In the genomic region with DNA sequence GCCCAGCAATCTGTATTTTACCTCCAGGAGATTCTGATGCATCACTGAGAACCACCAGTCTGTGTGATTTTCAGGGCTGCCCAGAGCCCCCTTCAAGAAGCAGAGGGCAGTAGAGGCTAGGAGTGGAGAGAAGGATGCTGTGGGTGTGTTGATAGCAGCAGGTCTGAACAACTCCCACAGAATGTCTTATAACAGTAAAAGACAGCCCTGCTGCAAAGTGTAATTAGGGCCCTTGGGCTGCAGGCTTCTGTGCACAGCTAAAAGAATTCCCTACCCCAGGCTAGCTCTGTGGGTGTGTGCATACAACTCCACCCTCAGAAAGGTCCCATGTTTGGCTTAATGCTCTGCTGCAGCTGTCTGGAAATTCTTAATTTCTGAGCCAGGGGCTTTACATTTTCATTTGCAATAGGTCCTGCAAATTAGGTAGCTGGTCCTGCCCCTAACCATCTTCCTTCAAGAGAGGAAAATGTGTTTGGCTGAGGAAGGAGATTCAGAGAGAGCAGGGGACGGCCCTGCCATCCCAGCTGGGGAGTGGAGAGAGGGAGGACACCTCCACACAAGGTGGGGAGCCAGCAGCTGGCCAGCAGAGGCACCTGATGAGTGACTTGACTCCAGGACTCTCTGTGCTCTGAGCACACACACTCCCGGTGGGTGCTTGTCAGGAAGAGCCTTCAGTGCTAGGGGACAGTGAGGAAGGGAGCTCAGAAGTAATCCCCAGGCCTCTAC, we compare ENCODE assay signal across 11 cellular contexts. TPM values are rescaled to one million over a fixed set of nuclear protein-coding genes. Genes with fewer than 3 reads are reported as not detected.
DNase-seq lines count a peak whose midpoint lies in the region; TF ChIP-seq lines count a peak whose summit lies in the region.
"Had no signal": no experiment of that assay in that cellular context is flagged by ENCODE, and none has a peak within 500 bp of the region (broad histone marks: within the 10 kb centered on the region; RNA-seq: fewer than 3 reads in every experiment).

No MANE protein-coding gene starts in this region.

- peaks cover 49% of the 10 kb centered on the region for H3K4me1 Mint-ChIP-seq in osteocyte (ENCODE audit: unreplicated experiment)

- H3K9me3 Mint-ChIP-seq in osteocyte (ENCODE audit: unreplicated experiment) = no peaks in the 10 kb centered on the region
- H3K9me3 Mint-ChIP-seq: activated T-cell treated with anti-CD3 and anti-CD28 coated beads, Interleukin-2, amount 50 U/mL, for 4 hours had no signal

- peak; percentile 51 for DNase-seq in EH (ENCODE audit: low read depth)
- peak; percentile 12 for DNase-seq in NCI-H2227 treated with DMSO at 0.1 percent for 48 hours (lab: John Stamatoyannopoulos, UW)
- peak; percentile 42 for DNase-seq in ecto neural progenitor cell (ENCODE audit: low spot score)
- DNase-seq in osteocyte (ENCODE audit: extremely low spot score, unreplicated experiment) = peak; percentile 64
- DNase-seq in T-helper 9 cell = no peak
- no peak for DNase-seq in T1000 (lab: John Stamatoyannopoulos, UW)
- DNase-seq in NCI-H82 treated with DMSO at 0.1 percent for 48 hours (lab: John Stamatoyannopoulos, UW; ENCODE audit: unreplicated experiment) = no peak
- DNase-seq in nucleus accumbens (lab: John Stamatoyannopoulos, UW) = no peak
- DNase-seq: activated T-cell treated with anti-CD3 and anti-CD28 coated beads, Interleukin-2, amount 50 U/mL, for 4 hours; gastrocnemius medialis; PC-9 had no signal

- no peaks in the 10 kb centered on the region for H3K36me3 Mint-ChIP-seq in osteocyte (ENCODE audit: unreplicated experiment)

- no peaks in the 10 kb centered on the region for H3K27me3 Mint-ChIP-seq in osteocyte (ENCODE audit: unreplicated experiment)

- no peak overlapping the region for H3K4me3 Mint-ChIP-seq in osteocyte (ENCODE audit: unreplicated experiment)
- H3K4me3 Mint-ChIP-seq: activated T-cell treated with anti-CD3 and anti-CD28 coated beads, Interleukin-2, amount 50 U/mL, for 4 hours had no signal

- H3K27ac Mint-ChIP-seq in osteocyte (ENCODE audit: unreplicated experiment) = no peak overlapping the region

- TF ChIP-seq CTCF in osteocyte (IDR thresholded peaks at IDR 0.05) = peak; percentile 52

RNA-seq across cellular contexts. Expression of gene RAB6B, which starts 43.3 kb away (rescaled TPM):
- 7.8 and 11.3 TPM in 2 replicates for total RNA-seq in osteocyte

Comparison
In these comparisons a context has a peak if more than half of its experiments do, and no peak if none do; other contexts are left out.
1. DNase-seq: peak in EH (single experiment), NCI-H2227 treated with DMSO at 0.1 percent for 48 hours (single experiment), ecto neural progenitor cell (single experiment) and osteocyte (single experiment); none in T-helper 9 cell (single experiment), T1000 (single experiment), NCI-H82 treated with DMSO at 0.1 percent for 48 hours (single experiment) and nucleus accumbens (0 of 56).